Comparison of ENCODE assay signal across 9 cellular contexts in genomic region chr1:62725255-62725654, GRCh38. TPM values are rescaled to one million over a fixed set of nuclear protein-coding genes. Genes with fewer than 3 reads are reported as not detected.
DNase-seq lines count a peak whose midpoint lies in the region; ATAC-seq and TF ChIP-seq lines count a peak whose summit lies in the region.
"Had no signal": no experiment of that assay in that cellular context is flagged by ENCODE, and none has a peak within 500 bp of the region (broad histone marks: within the 10 kb centered on the region; RNA-seq: fewer than 3 reads in every experiment).

No MANE protein-coding gene starts in this region.

- no peaks in the 10 kb centered on the region for H3K36me3 ChIP-seq in mucosa of descending colon (ENCODE audit: low read depth)

- peak; percentile 40 for ATAC-seq in mucosa of descending colon
- ATAC-seq: CD8-positive, alpha-beta T cell had no signal

- H3K4me1 ChIP-seq in mucosa of descending colon (ENCODE audit: low read depth), result peaks cover 34% of the 10 kb centered on the region

- DNase-seq in AG08395 (ENCODE audit: low spot score) (peak; percentile 73), M059J (ENCODE audit: low read depth) (peak; percentile 60), coronary artery (ENCODE audit: low spot score) (no peak), mucosa of descending colon (no peak), HPDE6-E6E7 (ENCODE audit: extremely low spot score) (no peak), NCI-H2107 (lab: John Stamatoyannopoulos, UW) (no peak), GM19238 (ENCODE audit: insufficient read length, low spot score) (no peak)
- DNase-seq in activated CD4-positive, alpha-beta T cell treated with anti-CD3 and anti-CD28 coated beads, Interleukin-2, amount 50 U/mL, for 4 hours, result no peak
- DNase-seq: CD8-positive, alpha-beta T cell had no signal

- H3K4me3 ChIP-seq in coronary artery, result peak overlapping the region; percentile 20
- H3K4me3 ChIP-seq in mucosa of descending colon, result no peak overlapping the region

- intact Hi-C loops in mucosa of descending colon (cut with DNase I, micrococcal nuclease), result no loop called here

- H3K9me3 ChIP-seq in mucosa of descending colon, result no peaks in the 10 kb centered on the region

- H3K27ac ChIP-seq in coronary artery, result no peak overlapping the region

- no peak for TF ChIP-seq CTCF in coronary artery (IDR thresholded peaks at IDR 0.05)
- TF ChIP-seq CTCF in mucosa of descending colon (IDR thresholded peaks at IDR 0.05), result no peak

RNA-seq across cellular contexts. Expression of gene DOCK7, which starts 37.1 kb away (rescaled TPM):
- total RNA-seq in M059J (2014; rRNA removed; shearing (Covaris generic)), result 22.6 and 48.4 TPM in 2 replicates
- 10 to 100 TPM; 40.4 to 53.7 (median 41.9) TPM for total RNA-seq in mucosa of descending colon

RNA-seq across cellular contexts. Expression of gene ATG4C, which starts 58.7 kb away (rescaled TPM):
- total RNA-seq in M059J (2014; rRNA removed; shearing (Covaris generic)), result 9.5 and 12.1 TPM in 2 replicates
- total RNA-seq in mucosa of descending colon, result 10 to 100 TPM in 1 of 3 donors, 1 to 10 TPM in 2; 3.8 to 11.3 (median 7.4) TPM

Comparison
In these comparisons a context has a peak if more than half of its experiments do, and no peak if none do; other contexts are left out.
1. DNase-seq: peak in AG08395 (single experiment) and M059J (single experiment); none in coronary artery (single experiment), mucosa of descending colon (0 of 3), HPDE6-E6E7 (single experiment), NCI-H2107 (single experiment), activated CD4-positive, alpha-beta T cell treated with anti-CD3 and anti-CD28 coated beads, Interleukin-2, amount 50 U/mL, for 4 hours (0 of 2) and GM19238 (single experiment).